1 cellular context compared by ENCODE assay signal in the genomic region with DNA sequence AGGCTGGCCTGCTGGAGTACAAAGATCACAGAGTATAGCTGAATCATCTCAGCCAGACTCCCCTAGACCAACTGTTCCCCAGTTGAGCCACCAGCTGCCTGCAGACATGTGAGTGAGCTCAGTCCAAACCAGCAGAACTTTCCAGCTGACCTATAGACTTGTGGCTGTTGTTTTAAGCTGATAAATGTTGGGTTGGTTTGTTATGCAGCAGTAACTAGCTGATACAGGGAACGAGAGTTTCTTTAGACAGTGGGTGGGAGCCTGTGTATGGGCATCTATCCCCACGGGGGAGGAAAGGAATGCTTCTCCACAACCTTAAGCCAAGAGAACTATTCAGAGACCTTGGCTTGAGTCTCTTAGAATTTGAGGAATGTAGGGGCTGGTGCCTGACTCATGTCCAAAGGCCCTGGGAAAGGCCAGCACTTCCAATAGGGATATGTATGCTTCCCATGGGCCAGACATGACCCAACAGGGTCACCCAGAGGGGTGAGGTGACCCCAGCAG.
A peak's percentile ranks its signal among the peaks of the same experiment; 100 is the strongest.
TF ChIP-seq lines count a peak whose summit lies in the region.

No MANE protein-coding gene starts in this region.

TF ChIP-seq in HepG2, 621 proteins besides CTCF, POLR2A, EP300 and RAD21 (continued from another document and continues in another):
- TF ChIP-seq, protein P1, sequence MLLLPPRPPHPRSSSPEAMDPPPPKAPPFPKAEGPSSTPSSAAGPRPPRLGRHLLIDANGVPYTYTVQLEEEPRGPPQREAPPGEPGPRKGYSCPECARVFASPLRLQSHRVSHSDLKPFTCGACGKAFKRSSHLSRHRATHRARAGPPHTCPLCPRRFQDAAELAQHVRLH (CRISPR knock-in tag; IDR thresholded peaks at IDR 0.05; ENCODE audit: borderline replicate concordance, low read depth) = peak; percentile 67; the same call in 1 of the 2 replicates
- TF ChIP-seq THYN1 (CRISPR knock-in tag; IDR thresholded peaks at IDR 0.05; ENCODE audit: borderline replicate concordance, low read depth) = no peak
- no peak for TF ChIP-seq CCAR2 (optimal IDR thresholded peaks at IDR 0.05; ENCODE audit: low read depth, low read length)
- TF ChIP-seq, protein P2, sequence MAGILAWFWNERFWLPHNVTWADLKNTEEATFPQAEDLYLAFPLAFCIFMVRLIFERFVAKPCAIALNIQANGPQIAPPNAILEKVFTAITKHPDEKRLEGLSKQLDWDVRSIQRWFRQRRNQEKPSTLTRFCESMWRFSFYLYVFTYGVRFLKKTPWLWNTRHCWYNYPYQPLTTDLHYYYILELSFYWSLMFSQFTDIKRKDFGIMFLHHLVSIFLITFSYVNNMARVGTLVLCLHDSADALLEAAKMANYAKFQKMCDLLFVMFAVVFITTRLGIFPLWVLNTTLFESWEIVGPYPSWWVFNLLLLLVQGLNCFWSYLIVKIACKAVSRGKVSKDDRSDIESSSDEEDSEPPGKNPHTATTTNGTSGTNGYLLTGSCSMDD (CRISPR knock-in tag; IDR thresholded peaks at IDR 0.05) = no peak
- no peak for TF ChIP-seq ZNF678 (CRISPR knock-in tag; IDR thresholded peaks at IDR 0.05)
- TF ChIP-seq ZBTB10 (CRISPR knock-in tag; IDR thresholded peaks at IDR 0.05; ENCODE audit: borderline replicate concordance) = peak; percentile 80; the same call in 1 of the 2 replicates
- peak; percentile 72; the same call in 1 of the 2 replicates for TF ChIP-seq TRIM24 (CRISPR knock-in tag; IDR thresholded peaks at IDR 0.05)
- TF ChIP-seq PTBP1 (IDR thresholded peaks at IDR 0.05; ENCODE audit: low read depth, low read length, poor library complexity, severe bottlenecking) = no peak
- TF ChIP-seq ZBTB7B (CRISPR knock-in tag; IDR thresholded peaks at IDR 0.05) = no peak
- no peak for TF ChIP-seq ASH2L (IDR thresholded peaks at IDR 0.05; ENCODE audit: insufficient read length, low read depth, low read length)
- TF ChIP-seq STAT6 (CRISPR knock-in tag; IDR thresholded peaks at IDR 0.05; ENCODE audit: borderline replicate concordance) = no peak
- no peak for TF ChIP-seq ZNF776 (CRISPR knock-in tag; IDR thresholded peaks at IDR 0.05)
- TF ChIP-seq RCOR2 (CRISPR knock-in tag; IDR thresholded peaks at IDR 0.05) = peak; percentile 92
- TF ChIP-seq ZNF24 (IDR thresholded peaks at IDR 0.05) = peak; percentile 75
- no peak for TF ChIP-seq ZNF354B (CRISPR knock-in tag; IDR thresholded peaks at IDR 0.05)
- TF ChIP-seq ZFP41 (CRISPR knock-in tag; IDR thresholded peaks at IDR 0.05; ENCODE audit: borderline replicate concordance) = no peak
- TF ChIP-seq ZNF703 (CRISPR knock-in tag; IDR thresholded peaks at IDR 0.05; ENCODE audit: borderline replicate concordance) = no peak
- TF ChIP-seq CHD4 (IDR thresholded peaks at IDR 0.05; ENCODE audit: borderline replicate concordance, low read length) = peak; percentile 98
- TF ChIP-seq GATAD2A (CRISPR knock-in tag; IDR thresholded peaks at IDR 0.05) = peak; percentile 42; the same call in 1 of the 2 replicates
- no peak for TF ChIP-seq ZNF224 (CRISPR knock-in tag; IDR thresholded peaks at IDR 0.05)
- TF ChIP-seq ZSCAN30 (CRISPR knock-in tag; IDR thresholded peaks at IDR 0.05) = no peak
- TF ChIP-seq ZNF225 (CRISPR knock-in tag; IDR thresholded peaks at IDR 0.05) = no peak
- no peak for TF ChIP-seq HMGXB4 (CRISPR knock-in tag; IDR thresholded peaks at IDR 0.05; ENCODE audit: borderline replicate concordance in 1 of 2, low read depth in 1 of 2)
- no peak for TF ChIP-seq ARID2 (CRISPR knock-in tag; IDR thresholded peaks at IDR 0.05; ENCODE audit: borderline replicate concordance)
- peak; percentile 73 for TF ChIP-seq SKI (IDR thresholded peaks at IDR 0.05; ENCODE audit: partially characterized antibody)
- TF ChIP-seq TEAD3 (CRISPR knock-in tag; optimal IDR thresholded peaks at IDR 0.05; ENCODE audit: borderline replicate concordance) = peak; percentile 29
- no peak for TF ChIP-seq ZNF761 (CRISPR knock-in tag; conservative IDR thresholded peaks at IDR 0.05)
- no peak for TF ChIP-seq ZBTB25 (CRISPR knock-in tag; IDR thresholded peaks at IDR 0.05)
- TF ChIP-seq, protein P3, sequence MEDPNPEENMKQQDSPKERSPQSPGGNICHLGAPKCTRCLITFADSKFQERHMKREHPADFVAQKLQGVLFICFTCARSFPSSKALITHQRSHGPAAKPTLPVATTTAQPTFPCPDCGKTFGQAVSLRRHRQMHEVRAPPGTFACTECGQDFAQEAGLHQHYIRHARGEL (CRISPR knock-in tag; IDR thresholded peaks at IDR 0.05) = no peak
- TF ChIP-seq ZNF230 (CRISPR knock-in tag; IDR thresholded peaks at IDR 0.05) = no peak
- TF ChIP-seq, protein P4, sequence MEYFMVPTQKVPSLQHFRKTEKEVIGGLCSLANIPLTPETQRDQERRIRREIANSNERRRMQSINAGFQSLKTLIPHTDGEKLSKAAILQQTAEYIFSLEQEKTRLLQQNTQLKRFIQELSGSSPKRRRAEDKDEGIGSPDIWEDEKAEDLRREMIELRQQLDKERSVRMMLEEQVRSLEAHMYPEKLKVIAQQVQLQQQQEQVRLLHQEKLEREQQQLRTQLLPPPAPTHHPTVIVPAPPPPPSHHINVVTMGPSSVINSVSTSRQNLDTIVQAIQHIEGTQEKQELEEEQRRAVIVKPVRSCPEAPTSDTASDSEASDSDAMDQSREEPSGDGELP (IDR thresholded peaks at IDR 0.05; ENCODE audit: borderline replicate concordance, low read depth) = peak; percentile 82
- TF ChIP-seq HNF4G (IDR thresholded peaks at IDR 0.05; ENCODE audit: borderline replicate concordance, low read depth, low read length) = peak; percentile 31; the same call in 1 of the 2 replicates
- no peak for TF ChIP-seq HNF4G (CRISPR knock-in tag; IDR thresholded peaks at IDR 0.05; ENCODE audit: borderline replicate concordance, low read depth)
- 0 out of 2 replicates have a peak, but pooled peaks have one; percentile 19 for TF ChIP-seq MAFF (IDR thresholded peaks at IDR 0.05; ENCODE audit: low read depth, low read length)
- TF ChIP-seq, protein P5, sequence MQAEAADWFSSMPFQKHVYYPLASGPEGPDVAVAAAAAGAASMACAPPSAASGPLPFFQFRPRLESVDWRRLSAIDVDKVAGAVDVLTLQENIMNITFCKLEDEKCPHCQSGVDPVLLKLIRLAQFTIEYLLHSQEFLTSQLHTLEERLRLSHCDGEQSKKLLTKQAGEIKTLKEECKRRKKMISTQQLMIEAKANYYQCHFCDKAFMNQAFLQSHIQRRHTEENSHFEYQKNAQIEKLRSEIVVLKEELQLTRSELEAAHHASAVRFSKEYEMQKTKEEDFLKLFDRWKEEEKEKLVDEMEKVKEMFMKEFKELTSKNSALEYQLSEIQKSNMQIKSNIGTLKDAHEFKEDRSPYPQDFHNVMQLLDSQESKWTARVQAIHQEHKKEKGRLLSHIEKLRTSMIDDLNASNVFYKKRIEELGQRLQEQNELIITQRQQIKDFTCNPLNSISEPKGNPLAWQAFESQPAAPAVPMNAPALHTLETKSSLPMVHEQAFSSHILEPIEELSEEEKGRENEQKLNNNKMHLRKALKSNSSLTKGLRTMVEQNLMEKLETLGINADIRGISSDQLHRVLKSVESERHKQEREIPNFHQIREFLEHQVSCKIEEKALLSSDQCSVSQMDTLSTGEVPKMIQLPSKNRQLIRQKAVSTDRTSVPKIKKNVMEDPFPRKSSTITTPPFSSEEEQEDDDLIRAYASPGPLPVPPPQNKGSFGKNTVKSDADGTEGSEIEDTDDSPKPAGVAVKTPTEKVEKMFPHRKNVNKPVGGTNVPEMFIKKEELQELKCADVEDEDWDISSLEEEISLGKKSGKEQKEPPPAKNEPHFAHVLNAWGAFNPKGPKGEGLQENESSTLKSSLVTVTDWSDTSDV (CRISPR knock-in tag; IDR thresholded peaks at IDR 0.05) = no peak
- peak; percentile 25 to 77; a peak in 2 of 4 replicates for TF ChIP-seq NR2F1 (CRISPR knock-in tag; IDR thresholded peaks at IDR 0.05)
- TF ChIP-seq, protein P6, sequence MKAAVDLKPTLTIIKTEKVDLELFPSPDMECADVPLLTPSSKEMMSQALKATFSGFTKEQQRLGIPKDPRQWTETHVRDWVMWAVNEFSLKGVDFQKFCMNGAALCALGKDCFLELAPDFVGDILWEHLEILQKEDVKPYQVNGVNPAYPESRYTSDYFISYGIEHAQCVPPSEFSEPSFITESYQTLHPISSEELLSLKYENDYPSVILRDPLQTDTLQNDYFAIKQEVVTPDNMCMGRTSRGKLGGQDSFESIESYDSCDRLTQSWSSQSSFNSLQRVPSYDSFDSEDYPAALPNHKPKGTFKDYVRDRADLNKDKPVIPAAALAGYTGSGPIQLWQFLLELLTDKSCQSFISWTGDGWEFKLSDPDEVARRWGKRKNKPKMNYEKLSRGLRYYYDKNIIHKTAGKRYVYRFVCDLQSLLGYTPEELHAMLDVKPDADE (CRISPR knock-in tag; IDR thresholded peaks at IDR 0.05) = no peak
- TF ChIP-seq YEATS2 (CRISPR knock-in tag; IDR thresholded peaks at IDR 0.05; ENCODE audit: borderline replicate concordance) = 0 out of 2 replicates have a peak, but pooled peaks have one; percentile 15
- no peak for TF ChIP-seq GLMP (CRISPR knock-in tag; IDR thresholded peaks at IDR 0.05; ENCODE audit: borderline replicate concordance)
- TF ChIP-seq ZFP82 (CRISPR knock-in tag; IDR thresholded peaks at IDR 0.05; ENCODE audit: borderline replicate concordance) = no peak
- TF ChIP-seq THAP11 (CRISPR knock-in tag; IDR thresholded peaks at IDR 0.05) = 0 out of 2 replicates have a peak, but pooled peaks have one; percentile 30
- TF ChIP-seq ZC3H4 (CRISPR knock-in tag; IDR thresholded peaks at IDR 0.05; ENCODE audit: borderline replicate concordance) = 0 out of 2 replicates have a peak, but pooled peaks have one; percentile 0
- no peak for TF ChIP-seq TCF12 (IDR thresholded peaks at IDR 0.05)
- no peak for TF ChIP-seq TCF12 (CRISPR knock-in tag; IDR thresholded peaks at IDR 0.05)
